In genomic region chr11:94593030-94593429, GRCh38 we compare ENCODE assay signal across 13 cellular contexts. TPM values are rescaled to one million over a fixed set of nuclear protein-coding genes. Genes with fewer than 3 reads are reported as not detected.
DNase-seq lines count a peak whose midpoint lies in the region; ATAC-seq and TF ChIP-seq lines count a peak whose summit lies in the region.
"Had no signal": no experiment of that assay in that cellular context is flagged by ENCODE, and none has a peak within 500 bp of the region (broad histone marks: within the 10 kb centered on the region; RNA-seq: fewer than 3 reads in every experiment).

No MANE protein-coding gene starts in this region.

- no peak overlapping the region for H2AFZ ChIP-seq in mammary epithelial cell (ENCODE audit: low read depth, low read length)

- POLR2A ChIA-PET in MCF 10A (lab: Yijun Ruan, JAX): no interaction called here

- H3K9me3 Mint-ChIP-seq in MCF 10A (ENCODE audit: unreplicated experiment): no peaks in the 10 kb centered on the region
- H3K9me3 Mint-ChIP-seq: activated T-cell treated with anti-CD3 and anti-CD28 coated beads, Interleukin-2, amount 50 U/mL, for 4 hours; dendritic cell treated with granulocyte-macrophage colony-stimulating factor and Interleukin-4, amounts not matched to agents 40 ng/mL and 50 ng/mL, for 4 days; T-helper 1 cell treated with Interleukin-12 subunit alpha and Interleukin-12 subunit beta and Interleukin-4 antibody, amounts not matched to agents 30 μg/mL and 1 μg/mL, for 36 hours had no signal

- no peak overlapping the region for H3K9ac ChIP-seq in mammary epithelial cell (ENCODE audit: insufficient read depth, low read length)

- no peaks in the 10 kb centered on the region for H3K79me2 ChIP-seq in mammary epithelial cell (ENCODE audit: insufficient read depth, low read length)

- intact Hi-C loops in mammary epithelial cell (cut with micrococcal nuclease): no loop called here
- intact Hi-C loops in MCF 10A (cut with micrococcal nuclease): no loop called here

- H3K9me3 ChIP-seq in mammary epithelial cell (replicated peaks; ENCODE audit: insufficient read depth, low read length) (no peaks in the 10 kb centered on the region), tibial nerve (no peaks in the 10 kb centered on the region)
- H3K9me3 ChIP-seq: transverse colon had no signal

- no peak for TF ChIP-seq EP300 in tibial nerve (IDR thresholded peaks at IDR 0.05)

- no peak overlapping the region for H3K4me3 ChIP-seq in mammary epithelial cell (replicated peaks in 1 of 3; ENCODE audit: insufficient read depth in 1 of 3, low read depth in 2 of 3, low read length in 3 of 3)
- no peak overlapping the region for H3K4me3 ChIP-seq in tibial nerve
- H3K4me3 ChIP-seq: transverse colon had no signal

- ATAC-seq in HG02759 (IDR thresholded peaks at IDR 0.05; ENCODE audit: unreplicated experiment) (peak; percentile 55), HG03558 (IDR thresholded peaks at IDR 0.05; ENCODE audit: extremely low read depth, unreplicated experiment) (peak; percentile 51)
- ATAC-seq: activated T-cell treated with anti-CD3 and anti-CD28 coated beads, Interleukin-2, amount 50 U/mL, for 4 hours had no signal

- no peak overlapping the region for H3K27ac Mint-ChIP-seq in MCF 10A (ENCODE audit: low read depth, unreplicated experiment)
- H3K27ac Mint-ChIP-seq: dendritic cell treated with granulocyte-macrophage colony-stimulating factor and Interleukin-4, amounts not matched to agents 40 ng/mL and 50 ng/mL, for 4 days; T-helper 1 cell treated with Interleukin-12 subunit alpha and Interleukin-12 subunit beta and Interleukin-4 antibody, amounts not matched to agents 30 μg/mL and 1 μg/mL, for 36 hours had no signal

- no peak overlapping the region for H3K4me2 ChIP-seq in mammary epithelial cell (ENCODE audit: insufficient read depth, low read depth, low read length)

- dilution Hi-C loops in mammary epithelial cell (cut with HindIII; ENCODE audit: low sequenced_read_pairs): no loop called here

- H3K27me3 ChIP-seq in mammary epithelial cell (ENCODE audit: insufficient read depth, low read length) (peaks cover 7% of the 10 kb centered on the region), tibial nerve (no peaks in the 10 kb centered on the region)
- H3K27me3 ChIP-seq: transverse colon had no signal

- peaks cover 36% of the 10 kb centered on the region for H3K27me3 Mint-ChIP-seq in MCF 10A (ENCODE audit: insufficient read depth, unreplicated experiment)
- H3K27me3 Mint-ChIP-seq: dendritic cell treated with granulocyte-macrophage colony-stimulating factor and Interleukin-4, amounts not matched to agents 40 ng/mL and 50 ng/mL, for 4 days had no signal

- DNase-seq in mammary epithelial cell (peak; percentile 9), MCF 10A (ENCODE audit: unreplicated experiment) (no peak), tibial nerve (ENCODE audit: low spot score in 2 of 2) (no peak), COLO668 (lab: John Stamatoyannopoulos, UW; ENCODE audit: unreplicated experiment) (no peak), G401 (ENCODE audit: low spot score) (no peak)
- no peak for DNase-seq in activated CD4-positive, alpha-beta T cell treated with anti-CD3 and anti-CD28 coated beads for 1 hour
- DNase-seq: activated T-cell treated with anti-CD3 and anti-CD28 coated beads, Interleukin-2, amount 50 U/mL, for 4 hours; NCI-H526 treated with DMSO at 0.1 percent for 48 hours; transverse colon had no signal

- TF ChIP-seq POLR2A in tibial nerve (IDR thresholded peaks at IDR 0.05): no peak

- H3K27ac ChIP-seq in mammary epithelial cell (ENCODE audit: insufficient read depth, low read depth, low read length) (no peak overlapping the region), tibial nerve (no peak overlapping the region)
- H3K27ac ChIP-seq: transverse colon had no signal

- H3K36me3 ChIP-seq in mammary epithelial cell (ENCODE audit: insufficient read depth, low read length) (no peaks in the 10 kb centered on the region), tibial nerve (peaks cover 0 to 64% (median 0%) of the 10 kb centered on the region in 3 donors)

- H3K4me3 Mint-ChIP-seq in MCF 10A (ENCODE audit: unreplicated experiment): no peak overlapping the region
- H3K4me3 Mint-ChIP-seq: activated T-cell treated with anti-CD3 and anti-CD28 coated beads, Interleukin-2, amount 50 U/mL, for 4 hours; dendritic cell treated with granulocyte-macrophage colony-stimulating factor and Interleukin-4, amounts not matched to agents 40 ng/mL and 50 ng/mL, for 4 days; T-helper 1 cell treated with Interleukin-12 subunit alpha and Interleukin-12 subunit beta and Interleukin-4 antibody, amounts not matched to agents 30 μg/mL and 1 μg/mL, for 36 hours had no signal

- H3K4me1 ChIP-seq in mammary epithelial cell (ENCODE audit: insufficient read depth, low read length): no peaks in the 10 kb centered on the region
- H3K4me1 ChIP-seq in tibial nerve: no peaks in the 10 kb centered on the region
- H3K4me1 ChIP-seq: transverse colon had no signal

- TF ChIP-seq CTCF in mammary epithelial cell (conservative IDR thresholded peaks at IDR 0.05 in 1 of 2, IDR thresholded peaks at IDR 0.05 in 1 of 2; ENCODE audit: extremely low read depth in 1 of 2, insufficient read depth in 1 of 2, low read depth in 1 of 2, low read length in 2 of 2) (no peak), MCF 10A (IDR thresholded peaks at IDR 0.05; ENCODE audit: unreplicated experiment) (no peak), tibial nerve (IDR thresholded peaks at IDR 0.05) (no peak)

- WGBS in mammary epithelial cell (ENCODE audit: low coverage, missing lambda C conversion rate): 45% methylated on average over 2 of the region's 2 CpGs
- 83 to 87% methylated on average over 2 of the region's 2 CpGs for WGBS in tibial nerve, 2 donors

- in situ Hi-C loops in mammary epithelial cell (cut with MboI; ENCODE audit: low sequenced_read_pairs in 2 of 2): no loop called here
- in situ Hi-C loops in G401 (cut with HindIII; ENCODE audit: low sequenced_read_pairs): no loop called here

- CTCF ChIA-PET in mammary epithelial cell (lab: Charles Lee; ENCODE audit: low non-redundant PET): no interaction called here
- CTCF ChIA-PET in MCF 10A (lab: Yijun Ruan, JAX): interaction anchor here (0.6 kb wide), 2 partner anchors 20 to 939 kb away, joined by 3 read pairs; no protein-coding TSS in a partner anchor

- no peaks in the 10 kb centered on the region for H3K4me1 Mint-ChIP-seq in MCF 10A (ENCODE audit: insufficient read depth, unreplicated experiment)

- H3K36me3 Mint-ChIP-seq in MCF 10A (ENCODE audit: insufficient read depth, unreplicated experiment): no peaks in the 10 kb centered on the region

- BruUV-seq in mammary epithelial cell (replicated peaks; lab: Mats Ljungman, UMichigan) (no TSS peak), MCF 10A (replicated peaks; lab: Mats Ljungman, UMichigan) (no TSS peak)

- no peaks in the 10 kb centered on the region for H4K20me1 ChIP-seq in mammary epithelial cell (ENCODE audit: insufficient read depth, low read length)

RNA-seq across cellular contexts. Expression of gene PIWIL4, which starts 25.9 kb away (rescaled TPM):
- total RNA-seq in mammary epithelial cell (under 1 TPM in 1 of 2 donors, not detected in 1; 0.33 TPM), MCF 10A (2022) (not detected in 2 replicates), tibial nerve (1 to 10 TPM; 7.2 to 9.0 (median 8.3) TPM)
- polyA plus RNA-seq in mammary epithelial cell: 0.17 TPM
- not detected for polyA minus RNA-seq in mammary epithelial cell
- total RNA-seq in G401 (2014; rRNA removed; shearing (Covaris generic)): not detected in 2 replicates

RNA-seq across cellular contexts. Expression of gene FUT4, which starts 49.3 kb away (rescaled TPM):
- total RNA-seq in mammary epithelial cell (1 to 10 TPM in 1 of 2 donors, under 1 TPM in 1; 0.33 to 1.2 TPM), MCF 10A (2022) (0.23 and 0.32 TPM in 2 replicates), tibial nerve (10 to 100 TPM in 1 of 4 donors, 1 to 10 TPM in 3; 5.4 to 11.0 (median 7.7) TPM)
- polyA plus RNA-seq in mammary epithelial cell: 0.56 TPM
- polyA minus RNA-seq in mammary epithelial cell: 2.4 TPM
- total RNA-seq in G401 (2014; rRNA removed; shearing (Covaris generic)): not detected in 2 replicates
